ENCODE assay signal across 18 cellular contexts in the genomic region with DNA sequence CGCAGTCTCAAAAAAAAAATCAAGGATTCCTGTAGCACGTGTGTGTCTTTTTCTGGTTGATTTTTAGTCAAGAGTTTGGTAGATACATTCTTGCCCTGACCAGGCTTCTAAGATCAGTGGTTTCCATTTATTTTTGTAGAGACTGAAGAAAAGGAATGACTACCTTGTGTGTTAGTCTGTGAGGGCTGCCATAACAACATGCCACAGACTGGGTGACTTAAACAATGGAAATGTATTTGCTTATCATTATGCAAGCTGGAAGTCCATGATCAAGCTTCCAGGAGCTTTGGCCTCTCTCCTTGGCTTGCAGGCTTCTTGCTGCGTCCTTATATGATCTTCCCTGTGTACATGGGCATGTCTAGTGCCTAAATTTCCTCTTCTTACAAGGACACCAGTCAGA.
DNase-seq lines count a peak whose midpoint lies in the region; FAIRE-seq and TF ChIP-seq lines count a peak whose summit lies in the region.
"Had no signal": no experiment of that assay in that cellular context is flagged by ENCODE, and none has a peak within 500 bp of the region (broad histone marks: within the 10 kb centered on the region; RNA-seq: fewer than 3 reads in every experiment).

No MANE protein-coding gene starts in this region.

- H4K8ac ChIP-seq in H1 (ENCODE audit: extremely low read depth, insufficient read depth, low read length): no peak overlapping the region
- no peak overlapping the region for H4K8ac ChIP-seq in mesendoderm (ENCODE audit: low read depth, low read length)

- H3K4me3 ChIP-seq in LNCaP clone FGC (ENCODE audit: low read depth, low read length): no peak overlapping the region
- no peak overlapping the region for H3K4me3 ChIP-seq in H1 (ENCODE audit: extremely low read depth in 1 of 4, insufficient read depth in 2 of 4, low read depth in 3 of 4, low read length in 4 of 4)
- no peak overlapping the region for H3K4me3 ChIP-seq in mesendoderm (ENCODE audit: low read length)
- H3K4me3 ChIP-seq: HAP-1, K562, SJSA1 had no signal

- DNase-seq in GM19239 (ENCODE audit: insufficient read length, low spot score) (no peak), LNCaP clone FGC (ENCODE audit: low read depth) (peak; percentile 39), H1 (ENCODE audit: low read depth in 1 of 2, low spot score in 2 of 2) (no peak), mesendoderm (peak; percentile 24), DMS79 treated with DMSO at 0.1 percent for 48 hours (lab: John Stamatoyannopoulos, UW) (no peak), immature natural killer cell (no peak), SHP77 treated with DMSO at 0.1 percent for 48 hours (lab: John Stamatoyannopoulos, UW) (no peak), head of caudate nucleus (no peak)
- DNase-seq: NCI-H1105 treated with DMSO at 0.1 percent for 48 hours, NCI-H187 treated with DMSO at 0.1 percent for 48 hours, NCI-H226, NCI-H524, SW 1271 had no signal

- no peaks in the 10 kb centered on the region for H3K9me3 ChIP-seq in H1 (ENCODE audit: insufficient read depth in 2 of 2, low read depth in 1 of 2, low read length in 1 of 2)
- H3K9me3 ChIP-seq: HAP-1, SJSA1 had no signal

- H3K4me3 Mint-ChIP-seq in immature natural killer cell: no peak overlapping the region

- H3K4me1 Mint-ChIP-seq in immature natural killer cell: no peaks in the 10 kb centered on the region

- H3K79me1 ChIP-seq in H1 (ENCODE audit: low read depth, low read length): no peaks in the 10 kb centered on the region
- H3K79me1 ChIP-seq in mesendoderm (ENCODE audit: low read length): no peaks in the 10 kb centered on the region

- H3K4ac ChIP-seq in H1 (replicated peaks; ENCODE audit: insufficient read length, low read depth, low read length) (no peak overlapping the region), mesendoderm (ENCODE audit: low read depth, low read length) (no peak overlapping the region)

- H3K9me3 Mint-ChIP-seq in immature natural killer cell: peaks cover 0 to 4% (median 0%) of the 10 kb centered on the region in 6 donors

- intact Hi-C loops in head of caudate nucleus (cut with DNase I): no loop called here

- H3K23me2 ChIP-seq in H1 (ENCODE audit: low read depth, low read length): no peaks in the 10 kb centered on the region

- no peak overlapping the region for H2BK120ac ChIP-seq in H1 (replicated peaks; ENCODE audit: low read depth, low read length)
- no peak overlapping the region for H2BK120ac ChIP-seq in mesendoderm (ENCODE audit: low read depth, low read length)

- H3K56ac ChIP-seq in H1 (replicated peaks; ENCODE audit: insufficient read length, low read depth, low read length) (no peak overlapping the region), mesendoderm (ENCODE audit: low read length) (no peak overlapping the region)

- CTCF ChIA-PET in H1 (lab: Charles Lee; ENCODE audit: partially characterized antibody): interaction anchor here (1.3 kb wide), 1 partner anchor 35 kb away, joined by 5 read pairs; no protein-coding TSS in a partner anchor

- H3K79me2 ChIP-seq in H1 (ENCODE audit: control insufficient read depth in 1 of 2, insufficient read depth in 2 of 2, low read length in 2 of 2): no peaks in the 10 kb centered on the region
- H3K79me2 ChIP-seq in mesendoderm (ENCODE audit: control insufficient read depth, insufficient read depth, low read length): no peaks in the 10 kb centered on the region

- POLR2A ChIA-PET in H1 (lab: Charles Lee; ENCODE audit: partially characterized antibody): no interaction called here

- H3K27me3 ChIP-seq in H1 (replicated peaks in 1 of 4; ENCODE audit: control insufficient read depth in 3 of 4, extremely low read depth in 1 of 4, insufficient read depth in 3 of 4, low read length in 3 of 4) (no peaks in the 10 kb centered on the region), mesendoderm (ENCODE audit: insufficient read depth, low read length, poor library complexity) (no peaks in the 10 kb centered on the region)
- H3K27me3 ChIP-seq: SJSA1 had no signal

- H3K27me3 Mint-ChIP-seq in immature natural killer cell (ENCODE audit: low read depth in 3 of 3): peaks cover 0 to 3% (median 2%) of the 10 kb centered on the region in 3 donors

- WGBS in H1 (ENCODE audit: extremely low coverage in 1 of 2, insufficient coverage in 1 of 2, insufficient read length in 1 of 2, insufficient replicate concordance in 2 of 2, low coverage in 1 of 2, low lambda C conversion rate in 2 of 2, missing lambda C conversion rate in 1 of 2), 2 experiments: 90% methylated on average over 3 of the region's 3 CpGs; no CpG with 5 or more reads in 1 of the 2 experiments
- WGBS in mesendoderm (ENCODE audit: extremely low coverage, insufficient coverage, low lambda C conversion rate): no CpG with 5 or more reads among the region's 3 CpGs

- FAIRE-seq in GM19239 (lab: Jason Lieb, UNC): peak; percentile 11
- FAIRE-seq in H1 (lab: Jason Lieb, UNC): no peak
- FAIRE-seq: D721Med, K562 had no signal

- TF ChIP-seq CTCF in LNCaP clone FGC (IDR thresholded peaks at IDR 0.05; ENCODE audit: control insufficient read depth, extremely low read depth, insufficient read depth) (no peak), H1 (IDR thresholded peaks at IDR 0.05; ENCODE audit: control extremely low read depth in 1 of 3, insufficient read depth in 1 of 3, low read depth in 1 of 3, low read length in 3 of 3) (no peak)

- no peak overlapping the region for H2BK15ac ChIP-seq in H1 (ENCODE audit: low read length)
- H2BK15ac ChIP-seq in mesendoderm (replicated peaks; ENCODE audit: low read depth): no peak overlapping the region

- H4K91ac ChIP-seq in H1 (replicated peaks; ENCODE audit: insufficient read length, low read length): no peak overlapping the region

- no peaks in the 10 kb centered on the region for H3K36me3 Mint-ChIP-seq in immature natural killer cell

- H3K4me1 ChIP-seq in H1 (replicated peaks in 1 of 4; ENCODE audit: control insufficient read depth in 3 of 4, insufficient read depth in 4 of 4, low read length in 3 of 4) (no peaks in the 10 kb centered on the region), mesendoderm (ENCODE audit: control insufficient read depth, low read depth, low read length) (no peaks in the 10 kb centered on the region)

- H2BK12ac ChIP-seq in H1 (ENCODE audit: low read depth, low read length): no peak overlapping the region

- TF ChIP-seq EP300 in H1 (IDR thresholded peaks at IDR 0.05; ENCODE audit: borderline replicate concordance in 1 of 2, low read depth in 2 of 2, low read length in 2 of 2): no peak

- H3K23ac ChIP-seq in H1 (ENCODE audit: insufficient read length): no peak overlapping the region
- H3K23ac ChIP-seq in mesendoderm (ENCODE audit: low read length): no peak overlapping the region

- no peak overlapping the region for H3K27ac ChIP-seq in H1 (ENCODE audit: low read depth, low read length)
- no peak overlapping the region for H3K27ac ChIP-seq in mesendoderm (ENCODE audit: low read depth, low read length)
- H3K27ac ChIP-seq: C4-2B, SJSA1 had no signal

- H3K27ac Mint-ChIP-seq in immature natural killer cell: no peak overlapping the region

- peak overlapping the region; percentile 70; the same call in 1 of the 2 replicates for H2AFZ ChIP-seq in H1 (ENCODE audit: low read length)

- H2BK20ac ChIP-seq in H1 (ENCODE audit: low read length): no peak overlapping the region

- no peak overlapping the region for H3K14ac ChIP-seq in H1 (ENCODE audit: insufficient read length)

- H3K36me3 ChIP-seq in H1 (ENCODE audit: control insufficient read depth in 2 of 4, insufficient read depth in 4 of 4, low read length in 3 of 4): no peaks in the 10 kb centered on the region
- H3K36me3 ChIP-seq in mesendoderm (ENCODE audit: control insufficient read depth, insufficient read depth, low read length): no peaks in the 10 kb centered on the region
- H3K36me3 ChIP-seq: HAP-1, SJSA1 had no signal

- H3K9ac ChIP-seq in H1 (replicated peaks in 1 of 4; ENCODE audit: extremely low read depth in 1 of 4, low read depth in 3 of 4, low read length in 3 of 4) (no peak overlapping the region; a peak in 1 of 7 replicates), mesendoderm (ENCODE audit: low read length) (no peak overlapping the region)

- H3K18ac ChIP-seq in H1 (ENCODE audit: extremely low read depth, low read length): no peak overlapping the region
- H3K18ac ChIP-seq in mesendoderm (ENCODE audit: low read length): no peak overlapping the region

- TF ChIP-seq POLR2A in H1 (IDR thresholded peaks at IDR 0.05; ENCODE audit: control extremely low read depth in 1 of 2, low read depth in 2 of 2, low read length in 2 of 2): no peak

- H4K5ac ChIP-seq in H1 (ENCODE audit: insufficient read length, low read depth, low read length): no peak overlapping the region
- no peak overlapping the region for H4K5ac ChIP-seq in mesendoderm (ENCODE audit: low read length)

- TF ChIP-seq RAD21 in H1 (IDR thresholded peaks at IDR 0.05 in 1 of 2, conservative IDR thresholded peaks at IDR 0.05 in 1 of 2; ENCODE audit: low read depth in 2 of 2, low read length in 2 of 2): no peak

- H3K4me2 ChIP-seq in H1 (ENCODE audit: insufficient read depth in 1 of 2, low read depth in 2 of 2, low read length in 2 of 2) (no peak overlapping the region), mesendoderm (ENCODE audit: low read length) (no peak overlapping the region)

- no peaks in the 10 kb centered on the region for H4K20me1 ChIP-seq in H1 (replicated peaks in 1 of 2; ENCODE audit: control insufficient read depth in 1 of 2, insufficient read depth in 2 of 2, low read length in 2 of 2)

- no peak overlapping the region for H2BK5ac ChIP-seq in H1 (ENCODE audit: low read depth, low read length)
- no peak overlapping the region for H2BK5ac ChIP-seq in mesendoderm (ENCODE audit: low read length)

- H2AK5ac ChIP-seq in H1 (ENCODE audit: low read depth, low read length): no peak overlapping the region
- no peak overlapping the region for H2AK5ac ChIP-seq in mesendoderm (ENCODE audit: low read length)

TF ChIP-seq in H1, 55 proteins besides CTCF, POLR2A, EP300 and RAD21:
- no peak for TF ChIP-seq TBP (IDR thresholded peaks at IDR 0.05; ENCODE audit: low read depth, low read length)
- no peak for TF ChIP-seq KDM4A (IDR thresholded peaks at IDR 0.05; ENCODE audit: low read depth, low read length, severe bottlenecking)
- TF ChIP-seq CBX5 (IDR thresholded peaks at IDR 0.05; ENCODE audit: low read depth, low read length): no peak
- no peak for TF ChIP-seq YY1 (IDR thresholded peaks at IDR 0.05; ENCODE audit: low read depth, low read length)
- no peak for TF ChIP-seq SIRT6 (IDR thresholded peaks at IDR 0.05; ENCODE audit: low read length)
- no peak for TF ChIP-seq TCF12 (IDR thresholded peaks at IDR 0.05; ENCODE audit: low read depth, low read length)
- no peak for TF ChIP-seq EGR1 (IDR thresholded peaks at IDR 0.05; ENCODE audit: borderline replicate concordance, low read depth, low read length)

Comparison
In these comparisons a context has a peak if more than half of its experiments do, and no peak if none do; other contexts are left out.
1. DNase-seq: peak in LNCaP clone FGC (single experiment) and mesendoderm (single experiment); none in GM19239 (single experiment), H1 (0 of 2), DMS79 treated with DMSO at 0.1 percent for 48 hours (single experiment), immature natural killer cell (0 of 3), SHP77 treated with DMSO at 0.1 percent for 48 hours (single experiment) and head of caudate nucleus (0 of 42).